In genomic region chr4:55634417-55635128, GRCh38 we compare ENCODE assay signal across 24 cellular contexts. TPM values are rescaled to one million over a fixed set of nuclear protein-coding genes. Genes with fewer than 3 reads are reported as not detected.
DNase-seq lines count a peak whose midpoint lies in the region; ATAC-seq and TF ChIP-seq lines count a peak whose summit lies in the region.
"Had no signal": no experiment of that assay in that cellular context is flagged by ENCODE, and none has a peak within 500 bp of the region (broad histone marks: within the 10 kb centered on the region; RNA-seq: fewer than 3 reads in every experiment).

No MANE protein-coding gene starts in this region.

- H3K36me3 ChIP-seq in mammary epithelial cell (ENCODE audit: insufficient read depth, low read length) (no peaks in the 10 kb centered on the region), PC-9 (ENCODE audit: low read depth) (no peaks in the 10 kb centered on the region), hepatocyte (replicated peaks; ENCODE audit: insufficient read depth, low read depth) (no peaks in the 10 kb centered on the region), adrenal gland (replicated peaks in 1 of 2) (no peaks in the 10 kb centered on the region), upper lobe of left lung (no peaks in the 10 kb centered on the region)
- H3K36me3 ChIP-seq: heart right ventricle, stomach had no signal

- peaks cover 3% of the 10 kb centered on the region for H3K36me3 Mint-ChIP-seq in MCF 10A (ENCODE audit: insufficient read depth, unreplicated experiment)
- H3K36me3 Mint-ChIP-seq: activated naive CD8-positive, alpha-beta T cell treated with anti-CD3 and anti-CD28 coated beads, Interleukin-2, amount 10 ng/mL, durations not matched to agents 7 days and 5 days; CD4-positive, CD25-positive, alpha-beta regulatory T cell had no signal

- H3K4me3 Mint-ChIP-seq in MCF 10A (ENCODE audit: unreplicated experiment): no peak overlapping the region
- H3K4me3 Mint-ChIP-seq: activated T-helper 1 cell treated with anti-CD3 and anti-CD28 coated beads, Interleukin-12 subunit alpha, Interleukin-12 subunit beta, Interleukin-2, Interleukin-4 antibody, amounts not matched to agents 30 ng/mL and 10 ng/mL and 1 ng/mL, durations not matched to agents 14 hours and 24 hours and 36 hours had no signal

- in situ Hi-C loops in mammary epithelial cell (cut with MboI; ENCODE audit: low sequenced_read_pairs in 2 of 2): no loop called here

- POLR2A ChIA-PET in MCF 10A (lab: Yijun Ruan, JAX): interaction anchor here (0.6 to 3.2 kb wide), 5 partner anchors 9 to 64 kb away, joined by 3 to 21 read pairs (median 3); no protein-coding TSS in a partner anchor
- POLR2A ChIA-PET in PC-9 (lab: Charles Lee; ENCODE audit: unreplicated experiment): no interaction called here

- no peaks in the 10 kb centered on the region for H3K9me3 Mint-ChIP-seq in MCF 10A (ENCODE audit: unreplicated experiment)
- H3K9me3 Mint-ChIP-seq: activated naive CD8-positive, alpha-beta T cell treated with anti-CD3 and anti-CD28 coated beads, Interleukin-2, amount 10 ng/mL, durations not matched to agents 7 days and 5 days; activated T-helper 1 cell treated with anti-CD3 and anti-CD28 coated beads, Interleukin-12 subunit alpha, Interleukin-12 subunit beta, Interleukin-2, Interleukin-4 antibody, amounts not matched to agents 30 ng/mL and 10 ng/mL and 1 ng/mL, durations not matched to agents 14 hours and 24 hours and 36 hours had no signal

- H3K79me2 ChIP-seq in mammary epithelial cell (ENCODE audit: insufficient read depth, low read length) (no peaks in the 10 kb centered on the region), PC-9 (ENCODE audit: low read depth) (no peaks in the 10 kb centered on the region), hepatocyte (no peaks in the 10 kb centered on the region)

- TF ChIP-seq POLR2A in adrenal gland (IDR thresholded peaks at IDR 0.05) (no peak), upper lobe of left lung (IDR thresholded peaks at IDR 0.05) (no peak)

- ATAC-seq in upper lobe of left lung (ENCODE audit: low FRiP score in 2 of 2): no peak
- ATAC-seq: heart right ventricle had no signal

- H3K9me2 ChIP-seq in PC-9 (ENCODE audit: insufficient read depth) (no peaks in the 10 kb centered on the region), hepatocyte (replicated peaks; ENCODE audit: insufficient read depth) (no peaks in the 10 kb centered on the region)

- H3K4me2 ChIP-seq in mammary epithelial cell (ENCODE audit: insufficient read depth, low read depth, low read length): no peak overlapping the region
- H3K4me2 ChIP-seq in PC-9: peak overlapping the region; percentile 91
- peak overlapping the region; percentile 99 for H3K4me2 ChIP-seq in hepatocyte

- H3K9ac ChIP-seq in mammary epithelial cell (ENCODE audit: insufficient read depth, low read length): no peak overlapping the region

- no peaks in the 10 kb centered on the region for H3F3A ChIP-seq in PC-9 (ENCODE audit: insufficient read depth, low read depth)

- dilution Hi-C loops in mammary epithelial cell (cut with HindIII; ENCODE audit: low sequenced_read_pairs): loop anchor here (10.0 kb wide), 1 partner anchor 190 kb away; no protein-coding TSS in a partner anchor

- no peak for TF ChIP-seq EP300 in upper lobe of left lung (IDR thresholded peaks at IDR 0.05)

- WGBS in mammary epithelial cell (ENCODE audit: low coverage, missing lambda C conversion rate): 72% methylated on average over 3 of the region's 3 CpGs
- WGBS in hepatocyte (ENCODE audit: low lambda C conversion rate, missing lambda C conversion rate): 27% methylated on average over 3 of the region's 3 CpGs
- WGBS in adrenal gland, 4 donors: 25 to 33% (median 33%) methylated on average over 3 of the region's 3 CpGs
- WGBS in upper lobe of left lung, 2 donors: 32 to 38% methylated on average over 3 of the region's 3 CpGs

- DNase-seq in mammary epithelial cell (no peak), MCF 10A (ENCODE audit: unreplicated experiment) (no peak), PC-9 (no peak), hepatocyte (ENCODE audit: low spot score) (no peak), coronary artery (ENCODE audit: low spot score) (no peak), adrenal gland (no peak), upper lobe of left lung (no peak)
- DNase-seq in activated CD4-positive, CD25-positive, alpha-beta regulatory T cell treated with anti-CD3 and anti-CD28 coated beads, Interleukin-2, amount 50 U/mL, for 72 hours: no peak
- DNase-seq: activated B cell treated with CpG ODN at 0.5 μM for 24 hours; activated CD8-positive, alpha-beta memory T cell treated with anti-CD3 and anti-CD28 coated beads for 24 hours; activated naive CD8-positive, alpha-beta T cell treated with anti-CD3 and anti-CD28 coated beads, Interleukin-2, amount 10 ng/mL, durations not matched to agents 7 days and 5 days; heart right ventricle; kidney glomerular epithelial cell; MM.1S; NCI-H1930; NK-92 treated with Interleukin-12 subunit alpha and Interleukin-12 subunit beta, amount 100 ng/mL, for 24 hours; SHP77 treated with DMSO at 0.1 percent for 48 hours; stomach had no signal

- intact Hi-C loops in mammary epithelial cell (cut with micrococcal nuclease): loop anchor here (5.0 kb wide), 3 partner anchors 87 to 287 kb away; partner anchors contain the start of genes CLOCK and SRD5A3
- intact Hi-C loops in MCF 10A (cut with micrococcal nuclease): loop anchor here (10.0 kb wide), 1 partner anchor 100 kb away; no protein-coding TSS in a partner anchor
- intact Hi-C loops in PC-9 (cut with micrococcal nuclease; ENCODE audit: unreplicated experiment): loop anchor here (5.0 kb wide), 2 partner anchors 87 to 233 kb away; partner anchors contain the start of gene CLOCK
- intact Hi-C loops in adrenal gland (cut with DNase I): no loop called here

- BruUV-seq in mammary epithelial cell (replicated peaks; lab: Mats Ljungman, UMichigan): no TSS peak
- no TSS peak for BruUV-seq in MCF 10A (replicated peaks; lab: Mats Ljungman, UMichigan)
- no TSS peak for BruUV-seq in PC-9 (replicated peaks; lab: Mats Ljungman, UMichigan)

- H3K9me3 ChIP-seq in mammary epithelial cell (replicated peaks; ENCODE audit: insufficient read depth, low read length) (no peaks in the 10 kb centered on the region), PC-9 (ENCODE audit: insufficient read depth, low read depth) (no peaks in the 10 kb centered on the region), hepatocyte (ENCODE audit: low read depth) (no peaks in the 10 kb centered on the region), adrenal gland (replicated peaks in 1 of 3) (no peaks in the 10 kb centered on the region), upper lobe of left lung (no peaks in the 10 kb centered on the region)
- H3K9me3 ChIP-seq: heart right ventricle, stomach had no signal

- H3K27ac ChIP-seq in mammary epithelial cell (ENCODE audit: insufficient read depth, low read depth, low read length) (no peak overlapping the region), PC-9 (no peak overlapping the region), hepatocyte (no peak overlapping the region), coronary artery (no peak overlapping the region), adrenal gland (no peak overlapping the region), upper lobe of left lung (no peak overlapping the region)
- H3K27ac ChIP-seq: heart right ventricle, stomach had no signal

- CTCF ChIA-PET in mammary epithelial cell (lab: Charles Lee; ENCODE audit: low non-redundant PET): interaction anchor here (0.6 kb wide), 1 partner anchor 239 kb away, joined by 3 read pairs; the partner anchor contains the start of gene TMEM165
- CTCF ChIA-PET in MCF 10A (lab: Yijun Ruan, JAX): interaction anchor here (0.6 to 4.9 kb wide), 4 partner anchors 103 to 288 kb away, joined by 3 to 32 read pairs (median 4); no protein-coding TSS in a partner anchor
- CTCF ChIA-PET in PC-9 (lab: Charles Lee): no interaction called here

- no peak overlapping the region for H3K27ac Mint-ChIP-seq in MCF 10A (ENCODE audit: low read depth, unreplicated experiment)
- H3K27ac Mint-ChIP-seq: activated B cell treated with CpG ODN at 0.5 μM for 24 hours; activated naive CD8-positive, alpha-beta T cell treated with anti-CD3 and anti-CD28 coated beads, Interleukin-2, amount 10 ng/mL, durations not matched to agents 7 days and 5 days; activated T-helper 1 cell treated with anti-CD3 and anti-CD28 coated beads, Interleukin-12 subunit alpha, Interleukin-12 subunit beta, Interleukin-2, Interleukin-4 antibody, amounts not matched to agents 30 ng/mL and 10 ng/mL and 1 ng/mL, durations not matched to agents 14 hours and 24 hours and 36 hours had no signal

- TF ChIP-seq CTCF in mammary epithelial cell (conservative IDR thresholded peaks at IDR 0.05 in 1 of 2, IDR thresholded peaks at IDR 0.05 in 1 of 2; ENCODE audit: extremely low read depth in 1 of 2, insufficient read depth in 1 of 2, low read depth in 1 of 2, low read length in 2 of 2) (no peak), MCF 10A (IDR thresholded peaks at IDR 0.05; ENCODE audit: unreplicated experiment) (no peak), PC-9 (conservative IDR thresholded peaks at IDR 0.05) (no peak), hepatocyte (IDR thresholded peaks at IDR 0.05; ENCODE audit: poor library complexity) (no peak), coronary artery (IDR thresholded peaks at IDR 0.05) (no peak), adrenal gland (IDR thresholded peaks at IDR 0.05) (no peak), upper lobe of left lung (IDR thresholded peaks at IDR 0.05) (no peak)

- no peaks in the 10 kb centered on the region for H4K20me1 ChIP-seq in mammary epithelial cell (ENCODE audit: insufficient read depth, low read length)
- H4K20me1 ChIP-seq in PC-9 (ENCODE audit: insufficient read depth): no peaks in the 10 kb centered on the region
- H4K20me1 ChIP-seq in hepatocyte (ENCODE audit: insufficient read depth, poor library complexity, severe bottlenecking): no peaks in the 10 kb centered on the region

- H3K27me3 ChIP-seq in mammary epithelial cell (ENCODE audit: insufficient read depth, low read length) (no peaks in the 10 kb centered on the region), PC-9 (ENCODE audit: insufficient read depth, low read depth) (no peaks in the 10 kb centered on the region), hepatocyte (peaks cover 48% of the 10 kb centered on the region), adrenal gland (peaks cover 31% of the 10 kb centered on the region), upper lobe of left lung (peaks cover 0 to 21% (median 10%) of the 10 kb centered on the region in 4 donors)

- H3K4me3 ChIP-seq in mammary epithelial cell (replicated peaks in 1 of 3; ENCODE audit: insufficient read depth in 1 of 3, low read depth in 2 of 3, low read length in 3 of 3) (no peak overlapping the region), PC-9 (no peak overlapping the region), hepatocyte (no peak overlapping the region), coronary artery (no peak overlapping the region), adrenal gland (no peak overlapping the region), upper lobe of left lung (no peak overlapping the region)

- peak overlapping the region; percentile 97 for H2AFZ ChIP-seq in mammary epithelial cell (ENCODE audit: low read depth, low read length)
- H2AFZ ChIP-seq in PC-9: 0 out of 2 replicates have a peak overlapping the region, but pooled peaks have one; percentile 81
- H2AFZ ChIP-seq in hepatocyte: no peak overlapping the region

- H3K27me3 Mint-ChIP-seq in MCF 10A (ENCODE audit: insufficient read depth, unreplicated experiment): no peaks in the 10 kb centered on the region

- H3K4me1 Mint-ChIP-seq in MCF 10A (ENCODE audit: insufficient read depth, unreplicated experiment): peaks cover 23% of the 10 kb centered on the region

- H3K4me1 ChIP-seq in mammary epithelial cell (ENCODE audit: insufficient read depth, low read length) (peaks cover 10% of the 10 kb centered on the region), PC-9 (replicated peaks; ENCODE audit: insufficient read depth) (0 out of 2 replicates have a peak, but pooled peaks cover 9% of the 10 kb centered on the region), hepatocyte (ENCODE audit: insufficient read depth) (peaks cover 17% of the 10 kb centered on the region), adrenal gland (replicated peaks in 1 of 2) (peaks cover 0 to 12% of the 10 kb centered on the region in 2 donors), upper lobe of left lung (peaks cover 17 to 20% (median 19%) of the 10 kb centered on the region in 4 donors)

RNA-seq across cellular contexts. Expression of gene NMU, which starts 1.5 kb away (rescaled TPM):
- total RNA-seq in mammary epithelial cell: 1 to 10 TPM in 1 of 2 donors, not detected in 1; 1.7 TPM
- 5.6 TPM for polyA plus RNA-seq in mammary epithelial cell
- polyA minus RNA-seq in mammary epithelial cell: not detected
- 4.7 and 8.5 TPM in 2 replicates for total RNA-seq in MCF 10A (2022)
- 22.6 and 31.3 TPM in 2 replicates for total RNA-seq in PC-9 (2021)
- 7.6 and 20.1 TPM in 2 replicates for total RNA-seq in hepatocyte
- polyA plus RNA-seq in hepatocyte: 2.0 and 5.2 TPM in 2 replicates
- under 1 TPM in 2 of 8 donors, not detected in 6; 0.83 to 0.99 TPM for total RNA-seq in adrenal gland
- under 1 TPM in 2 of 3 donors, not detected in 1; 0.24 to 0.31 TPM for polyA plus RNA-seq in adrenal gland
- 1 to 10 TPM in 3 of 6 donors, not detected in 3; 1.6 to 3.2 (median 2.3) TPM for total RNA-seq in upper lobe of left lung
- total RNA-seq: activated B cell treated with CpG ODN at 0.5 μM for 24 hours; activated naive CD8-positive, alpha-beta T cell treated with anti-CD3 and anti-CD28 coated beads, Interleukin-2, amount 10 ng/mL, durations not matched to agents 7 days and 5 days; activated T-helper 1 cell treated with anti-CD3 and anti-CD28 coated beads, Interleukin-12 subunit alpha, Interleukin-12 subunit beta, Interleukin-2, Interleukin-4 antibody, amounts not matched to agents 30 ng/mL and 10 ng/mL and 1 ng/mL, durations not matched to agents 14 hours and 24 hours and 36 hours; CD4-positive, CD25-positive, alpha-beta regulatory T cell; heart right ventricle; osteoblast; T-helper 1 cell treated with Interleukin-12 subunit alpha and Interleukin-12 subunit beta and Interleukin-4 antibody, amounts not matched to agents 30 ng/mL and 1 ng/mL, for 36 hours; ureter had no signal
- polyA plus RNA-seq: heart right ventricle had no signal

RNA-seq across cellular contexts. Expression of gene PDCL2, which starts 42.5 kb away (rescaled TPM):
- total RNA-seq in mammary epithelial cell (not detected), MCF 10A (2022) (not detected in 2 replicates), PC-9 (2021) (not detected in 2 replicates), hepatocyte (not detected in 2 replicates), adrenal gland (not detected), upper lobe of left lung (not detected)
- polyA plus RNA-seq in mammary epithelial cell (not detected), hepatocyte (not detected in 2 replicates), adrenal gland (not detected)
- polyA minus RNA-seq in mammary epithelial cell: not detected
- total RNA-seq: activated B cell treated with CpG ODN at 0.5 μM for 24 hours; activated naive CD8-positive, alpha-beta T cell treated with anti-CD3 and anti-CD28 coated beads, Interleukin-2, amount 10 ng/mL, durations not matched to agents 7 days and 5 days; activated T-helper 1 cell treated with anti-CD3 and anti-CD28 coated beads, Interleukin-12 subunit alpha, Interleukin-12 subunit beta, Interleukin-2, Interleukin-4 antibody, amounts not matched to agents 30 ng/mL and 10 ng/mL and 1 ng/mL, durations not matched to agents 14 hours and 24 hours and 36 hours; CD4-positive, CD25-positive, alpha-beta regulatory T cell; Daoy; heart right ventricle; osteoblast; stomach; T-helper 1 cell treated with Interleukin-12 subunit alpha and Interleukin-12 subunit beta and Interleukin-4 antibody, amounts not matched to agents 30 ng/mL and 1 ng/mL, for 36 hours; ureter had no signal
- polyA plus RNA-seq: CD4-positive, CD25-positive, alpha-beta regulatory T cell; heart right ventricle had no signal

Comparison
In these comparisons a context has a peak if more than half of its experiments do, and no peak if none do; other contexts are left out.
1. intact Hi-C loops: an anchor here in mammary epithelial cell (5.0 kb wide), MCF 10A (10.0 kb wide) and PC-9 (5.0 kb wide); none called in adrenal gland.